12 cellular contexts compared by ENCODE assay signal in the genomic region with DNA sequence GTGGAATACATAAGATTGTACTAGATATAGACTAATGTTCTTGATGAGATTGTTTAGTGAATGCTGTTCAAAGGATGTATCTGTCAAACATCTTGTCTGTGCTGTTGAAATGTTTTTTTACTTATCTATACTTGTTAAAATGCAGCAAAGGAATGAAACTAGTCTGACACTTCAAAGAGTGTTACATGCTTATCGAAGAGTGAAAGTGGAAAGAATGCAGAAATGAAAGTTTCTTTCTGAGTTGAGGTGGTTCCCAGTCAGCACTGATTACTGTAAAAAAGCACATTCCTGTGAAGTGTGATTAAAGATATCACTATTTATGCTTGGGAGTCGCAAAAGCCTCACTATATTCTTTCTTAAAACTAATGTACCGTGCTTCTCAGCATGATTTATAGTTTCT.
DNase-seq lines count a peak whose midpoint lies in the region; ATAC-seq, FAIRE-seq and TF ChIP-seq lines count a peak whose summit lies in the region.
"Had no signal": no experiment of that assay in that cellular context is flagged by ENCODE, and none has a peak within 500 bp of the region (broad histone marks: within the 10 kb centered on the region; RNA-seq: fewer than 3 reads in every experiment).

No MANE protein-coding gene starts in this region.

- TF ChIP-seq POLR2A in GM12891 (IDR thresholded peaks at IDR 0.05; ENCODE audit: low read depth, low read length) = no peak

- FAIRE-seq in GM12891 (lab: Jason Lieb, UNC) = peak; percentile 71

- no peak overlapping the region for H3K27ac ChIP-seq in RWPE1
- H3K27ac ChIP-seq: BLaER1, neutrophil, thyroid gland had no signal

- no peak for DNase-seq in GM12891 (ENCODE audit: insufficient read length, low spot score)
- peak; percentile 3 for DNase-seq in GM20000 (ENCODE audit: low spot score)
- DNase-seq in astrocyte of the hippocampus (ENCODE audit: low read depth, low spot score) = peak; percentile 29
- no peak for DNase-seq in globus pallidus (ENCODE audit: low spot score)
- no peak for DNase-seq in RWPE1 (ENCODE audit: low spot score)
- DNase-seq in NCI-H524 (lab: John Stamatoyannopoulos, UW) = no peak
- DNase-seq: NCI-H526, thyroid gland had no signal

- TF ChIP-seq CTCF in GM20000 (IDR thresholded peaks at IDR 0.05; ENCODE audit: extremely low read depth, missing control alignments) (no peak), RWPE1 (conservative IDR thresholded peaks at IDR 0.05; ENCODE audit: low read depth) (no peak)

- CTCF ChIA-PET in RWPE1 (lab: Yijun Ruan, JAX) = no interaction called here

- POLR2A ChIA-PET in RWPE1 (lab: Yijun Ruan, JAX; ENCODE audit: low non-redundant PET) = no interaction called here

- ATAC-seq in HG03060 (IDR thresholded peaks at IDR 0.05; ENCODE audit: low read depth, unreplicated experiment) = peak; percentile 88
- no peak for ATAC-seq in GM18907 (IDR thresholded peaks at IDR 0.05; ENCODE audit: unreplicated experiment)

TF ChIP-seq in GM12891, 5 proteins besides CTCF, POLR2A, EP300 and RAD21:
- peak; percentile 94 for TF ChIP-seq SPI1 (IDR thresholded peaks at IDR 0.05; ENCODE audit: low read depth, low read length)
- no peak for TF ChIP-seq TAF1 (IDR thresholded peaks at IDR 0.05; ENCODE audit: low read depth, low read length)
- no peak for TF ChIP-seq POLR2AphosphoS5 (IDR thresholded peaks at IDR 0.05; ENCODE audit: low read depth, low read length)
- no peak for TF ChIP-seq PAX5 (IDR thresholded peaks at IDR 0.05; ENCODE audit: insufficient read depth, low read length, severe bottlenecking)

Comparison
In these comparisons a context has a peak if more than half of its experiments do, and no peak if none do; other contexts are left out.
1. DNase-seq: peak in GM20000 (single experiment) and astrocyte of the hippocampus (single experiment); none in GM12891 (single experiment), globus pallidus (single experiment), RWPE1 (single experiment) and NCI-H524 (0 of 2).